ENCODE assay signal across 8 cellular contexts in genomic region chr3:66039590-66039887, GRCh38. TPM values are rescaled to one million over a fixed set of nuclear protein-coding genes. Genes with fewer than 3 reads are reported as not detected.
DNase-seq lines count a peak whose midpoint lies in the region; ATAC-seq and TF ChIP-seq lines count a peak whose summit lies in the region.

No MANE protein-coding gene starts in this region.

- TF ChIP-seq POLR2A in right lobe of liver (IDR thresholded peaks at IDR 0.05) (no peak), transverse colon (IDR thresholded peaks at IDR 0.05) (no peak)

- H3K4me3 ChIP-seq in ACC112 (ENCODE audit: low read depth, low read length) (peak overlapping the region; percentile 98), coronary artery (peak overlapping the region; percentile 90), right lobe of liver (peak overlapping the region; percentile 85 to 89 (median 87)), transverse colon (peak overlapping the region; percentile 56 to 76 (median 70))
- H3K4me3 ChIP-seq in Jurkat, Clone E6-1 (ENCODE audit: low read length), result peak overlapping the region; percentile 84

- H3K27ac ChIP-seq in ACC112 (ENCODE audit: low read depth, low read length) (peak overlapping the region; percentile 74), coronary artery (peak overlapping the region; percentile 92 to 96), right lobe of liver (peak overlapping the region; percentile 95 to 97 (median 96)), transverse colon (peak overlapping the region; percentile 94 to 97 (median 95))

- peaks cover 47% of the 10 kb centered on the region for H3K4me1 ChIP-seq in ACC112 (ENCODE audit: control insufficient read depth, insufficient read depth, low read length, unreplicated experiment)
- H3K4me1 ChIP-seq in right lobe of liver, result peaks cover 0 to 18% (median 0%) of the 10 kb centered on the region in 4 donors
- peaks cover 0 to 21% (median 13%) of the 10 kb centered on the region in 4 donors for H3K4me1 ChIP-seq in transverse colon

- H3K9me3 ChIP-seq in right lobe of liver (no peaks in the 10 kb centered on the region), transverse colon (no peaks in the 10 kb centered on the region)

- H3K36me3 ChIP-seq in ACC112 (ENCODE audit: insufficient read depth, low read length) (no peaks in the 10 kb centered on the region), right lobe of liver (no peaks in the 10 kb centered on the region), transverse colon (no peaks in the 10 kb centered on the region)

- H2AFZ ChIP-seq in ACC112 (ENCODE audit: low read length, unreplicated experiment), result peak overlapping the region; percentile 99

- intact Hi-C loops in right lobe of liver (cut with DNase I) (no loop called here), transverse colon (cut with DNase I; ENCODE audit: low total_unique reads) (loop anchor here (10.0 kb wide), 1 partner anchor 105 kb away; no protein-coding TSS in a partner anchor)

- TF ChIP-seq EP300 in transverse colon (IDR thresholded peaks at IDR 0.05; ENCODE audit: low read depth), result no peak

- WGBS in right lobe of liver (ENCODE audit: insufficient coverage, low coverage, low lambda C conversion rate, missing lambda C conversion rate), result 8% methylated on average over 5 of the region's 20 CpGs
- WGBS in transverse colon (ENCODE audit: low coverage in 1 of 2), 2 donors, result 3% methylated on average over 19 of the region's 20 CpGs; no CpG with 5 or more reads in 1 of the 2 donors

- H3K27me3 ChIP-seq in ACC112 (ENCODE audit: insufficient read depth, low read length) (no peaks in the 10 kb centered on the region), right lobe of liver (no peaks in the 10 kb centered on the region), transverse colon (no peaks in the 10 kb centered on the region)

- in situ Hi-C loops in transverse colon (cut with MboI; ENCODE audit: low pct_ligation_motif_present in 1 of 4, low pct_unique_long_range_greater_than_20kb in 1 of 4, low sequenced_read_pairs in 3 of 4), result no loop called here

- DNase-seq in Jurkat, Clone E6-1 (ENCODE audit: low read depth, low spot score), result no peak
- DNase-seq in coronary artery (ENCODE audit: low spot score) (peak; percentile 77), right lobe of liver (peak; percentile 67 to 68 (median 67)), transverse colon (peak; percentile 35), DMS79 (lab: John Stamatoyannopoulos, UW) (no peak), AML-193 (lab: John Stamatoyannopoulos, UW) (no peak)
- no peak for DNase-seq in stimulated activated CD4-positive, alpha-beta T cell treated with anti-CD3 and anti-CD28 coated beads, Interleukin-4, amount 100 ng/mL, for 4 hours

- H3K79me2 ChIP-seq in ACC112 (ENCODE audit: control insufficient read depth, insufficient read depth, low read length, unreplicated experiment), result peaks cover 34% of the 10 kb centered on the region

- TF ChIP-seq CTCF in coronary artery (IDR thresholded peaks at IDR 0.05) (no peak), right lobe of liver (IDR thresholded peaks at IDR 0.05) (no peak), transverse colon (IDR thresholded peaks at IDR 0.05) (peak in 2 of 5 experiments; percentile 4 to 16)

- peak; percentile 24 to 47 (median 31) for ATAC-seq in right lobe of liver

RNA-seq across cellular contexts. Expression of gene MAGI1, which starts 0.8 kb away (rescaled TPM):
- 6.9 TPM for polyA plus RNA-seq in Jurkat, Clone E6-1 (2012; ENCODE audit: insufficient read depth, insufficient read length)
- 10 to 100 TPM; 22.6 to 37.7 (median 26.9) TPM for total RNA-seq in right lobe of liver
- 100 to 1,000 TPM in 1 of 4 donors, 10 to 100 TPM in 3; 50.8 to 190 (median 67.4) TPM for total RNA-seq in transverse colon

Comparison
In these comparisons a context has a peak if more than half of its experiments do, and no peak if none do; other contexts are left out.
1. DNase-seq: peak in coronary artery (single experiment), right lobe of liver (3 of 3) and transverse colon (single experiment); none in Jurkat, Clone E6-1 (single experiment), DMS79 (single experiment), stimulated activated CD4-positive, alpha-beta T cell treated with anti-CD3 and anti-CD28 coated beads, Interleukin-4, amount 100 ng/mL, for 4 hours (0 of 2) and AML-193 (0 of 2).
2. Peak in every context shown above with its lines, with median percentiles within 50 percentile points of each other: H3K27ac ChIP-seq and H3K4me3 ChIP-seq.